ENCODE assay signal across 1 cellular context in the genomic region with DNA sequence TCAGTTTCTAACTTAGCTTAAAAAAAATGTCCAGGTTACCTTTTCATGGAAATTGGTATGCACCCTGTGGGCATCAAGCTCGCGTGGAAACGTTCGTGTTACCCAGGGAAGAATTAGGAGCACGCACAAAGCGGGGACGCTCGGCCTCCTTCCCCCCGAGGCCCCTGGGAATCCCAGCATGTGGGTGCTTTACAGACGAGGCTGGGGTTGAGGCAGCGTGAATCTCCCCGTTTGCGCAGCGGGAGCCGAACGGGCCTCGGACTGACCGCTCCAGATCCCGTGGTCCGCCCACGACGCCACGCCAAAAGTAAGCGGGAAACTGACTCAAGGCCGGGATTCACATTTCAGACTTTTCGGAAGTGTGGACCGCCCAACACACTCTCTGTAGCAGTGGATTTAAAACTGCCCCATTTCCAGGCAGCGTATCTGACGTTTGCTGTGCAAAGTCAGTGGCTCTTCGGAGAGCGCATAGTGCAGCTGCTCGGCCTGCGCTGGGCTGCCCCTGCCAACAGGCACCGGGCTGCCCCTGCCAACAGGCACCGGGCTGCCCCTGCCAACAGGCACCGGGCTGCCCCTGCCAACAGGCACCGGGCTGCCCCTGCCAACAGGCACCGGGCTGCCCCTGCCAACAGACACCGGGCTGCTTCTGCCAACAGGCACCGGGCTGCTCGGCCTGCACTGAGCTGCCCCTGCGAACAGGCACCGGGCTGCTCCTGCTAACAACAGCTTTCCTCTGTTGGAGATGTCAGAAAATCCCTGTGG.
TF ChIP-seq lines count a peak whose summit lies in the region.

No MANE protein-coding gene starts in this region.

TF ChIP-seq in K562, 482 proteins besides CTCF, POLR2A, EP300 and RAD21 (continued from another document):
- TF ChIP-seq, protein P1, sequence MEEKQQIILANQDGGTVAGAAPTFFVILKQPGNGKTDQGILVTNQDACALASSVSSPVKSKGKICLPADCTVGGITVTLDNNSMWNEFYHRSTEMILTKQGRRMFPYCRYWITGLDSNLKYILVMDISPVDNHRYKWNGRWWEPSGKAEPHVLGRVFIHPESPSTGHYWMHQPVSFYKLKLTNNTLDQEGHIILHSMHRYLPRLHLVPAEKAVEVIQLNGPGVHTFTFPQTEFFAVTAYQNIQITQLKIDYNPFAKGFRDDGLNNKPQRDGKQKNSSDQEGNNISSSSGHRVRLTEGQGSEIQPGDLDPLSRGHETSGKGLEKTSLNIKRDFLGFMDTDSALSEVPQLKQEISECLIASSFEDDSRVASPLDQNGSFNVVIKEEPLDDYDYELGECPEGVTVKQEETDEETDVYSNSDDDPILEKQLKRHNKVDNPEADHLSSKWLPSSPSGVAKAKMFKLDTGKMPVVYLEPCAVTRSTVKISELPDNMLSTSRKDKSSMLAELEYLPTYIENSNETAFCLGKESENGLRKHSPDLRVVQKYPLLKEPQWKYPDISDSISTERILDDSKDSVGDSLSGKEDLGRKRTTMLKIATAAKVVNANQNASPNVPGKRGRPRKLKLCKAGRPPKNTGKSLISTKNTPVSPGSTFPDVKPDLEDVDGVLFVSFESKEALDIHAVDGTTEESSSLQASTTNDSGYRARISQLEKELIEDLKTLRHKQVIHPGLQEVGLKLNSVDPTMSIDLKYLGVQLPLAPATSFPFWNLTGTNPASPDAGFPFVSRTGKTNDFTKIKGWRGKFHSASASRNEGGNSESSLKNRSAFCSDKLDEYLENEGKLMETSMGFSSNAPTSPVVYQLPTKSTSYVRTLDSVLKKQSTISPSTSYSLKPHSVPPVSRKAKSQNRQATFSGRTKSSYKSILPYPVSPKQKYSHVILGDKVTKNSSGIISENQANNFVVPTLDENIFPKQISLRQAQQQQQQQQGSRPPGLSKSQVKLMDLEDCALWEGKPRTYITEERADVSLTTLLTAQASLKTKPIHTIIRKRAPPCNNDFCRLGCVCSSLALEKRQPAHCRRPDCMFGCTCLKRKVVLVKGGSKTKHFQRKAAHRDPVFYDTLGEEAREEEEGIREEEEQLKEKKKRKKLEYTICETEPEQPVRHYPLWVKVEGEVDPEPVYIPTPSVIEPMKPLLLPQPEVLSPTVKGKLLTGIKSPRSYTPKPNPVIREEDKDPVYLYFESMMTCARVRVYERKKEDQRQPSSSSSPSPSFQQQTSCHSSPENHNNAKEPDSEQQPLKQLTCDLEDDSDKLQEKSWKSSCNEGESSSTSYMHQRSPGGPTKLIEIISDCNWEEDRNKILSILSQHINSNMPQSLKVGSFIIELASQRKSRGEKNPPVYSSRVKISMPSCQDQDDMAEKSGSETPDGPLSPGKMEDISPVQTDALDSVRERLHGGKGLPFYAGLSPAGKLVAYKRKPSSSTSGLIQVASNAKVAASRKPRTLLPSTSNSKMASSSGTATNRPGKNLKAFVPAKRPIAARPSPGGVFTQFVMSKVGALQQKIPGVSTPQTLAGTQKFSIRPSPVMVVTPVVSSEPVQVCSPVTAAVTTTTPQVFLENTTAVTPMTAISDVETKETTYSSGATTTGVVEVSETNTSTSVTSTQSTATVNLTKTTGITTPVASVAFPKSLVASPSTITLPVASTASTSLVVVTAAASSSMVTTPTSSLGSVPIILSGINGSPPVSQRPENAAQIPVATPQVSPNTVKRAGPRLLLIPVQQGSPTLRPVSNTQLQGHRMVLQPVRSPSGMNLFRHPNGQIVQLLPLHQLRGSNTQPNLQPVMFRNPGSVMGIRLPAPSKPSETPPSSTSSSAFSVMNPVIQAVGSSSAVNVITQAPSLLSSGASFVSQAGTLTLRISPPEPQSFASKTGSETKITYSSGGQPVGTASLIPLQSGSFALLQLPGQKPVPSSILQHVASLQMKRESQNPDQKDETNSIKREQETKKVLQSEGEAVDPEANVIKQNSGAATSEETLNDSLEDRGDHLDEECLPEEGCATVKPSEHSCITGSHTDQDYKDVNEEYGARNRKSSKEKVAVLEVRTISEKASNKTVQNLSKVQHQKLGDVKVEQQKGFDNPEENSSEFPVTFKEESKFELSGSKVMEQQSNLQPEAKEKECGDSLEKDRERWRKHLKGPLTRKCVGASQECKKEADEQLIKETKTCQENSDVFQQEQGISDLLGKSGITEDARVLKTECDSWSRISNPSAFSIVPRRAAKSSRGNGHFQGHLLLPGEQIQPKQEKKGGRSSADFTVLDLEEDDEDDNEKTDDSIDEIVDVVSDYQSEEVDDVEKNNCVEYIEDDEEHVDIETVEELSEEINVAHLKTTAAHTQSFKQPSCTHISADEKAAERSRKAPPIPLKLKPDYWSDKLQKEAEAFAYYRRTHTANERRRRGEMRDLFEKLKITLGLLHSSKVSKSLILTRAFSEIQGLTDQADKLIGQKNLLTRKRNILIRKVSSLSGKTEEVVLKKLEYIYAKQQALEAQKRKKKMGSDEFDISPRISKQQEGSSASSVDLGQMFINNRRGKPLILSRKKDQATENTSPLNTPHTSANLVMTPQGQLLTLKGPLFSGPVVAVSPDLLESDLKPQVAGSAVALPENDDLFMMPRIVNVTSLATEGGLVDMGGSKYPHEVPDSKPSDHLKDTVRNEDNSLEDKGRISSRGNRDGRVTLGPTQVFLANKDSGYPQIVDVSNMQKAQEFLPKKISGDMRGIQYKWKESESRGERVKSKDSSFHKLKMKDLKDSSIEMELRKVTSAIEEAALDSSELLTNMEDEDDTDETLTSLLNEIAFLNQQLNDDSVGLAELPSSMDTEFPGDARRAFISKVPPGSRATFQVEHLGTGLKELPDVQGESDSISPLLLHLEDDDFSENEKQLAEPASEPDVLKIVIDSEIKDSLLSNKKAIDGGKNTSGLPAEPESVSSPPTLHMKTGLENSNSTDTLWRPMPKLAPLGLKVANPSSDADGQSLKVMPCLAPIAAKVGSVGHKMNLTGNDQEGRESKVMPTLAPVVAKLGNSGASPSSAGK (IDR thresholded peaks at IDR 0.05): peak; percentile 33; the same call in 1 of the 2 replicates
- TF ChIP-seq TBL1XR1 (IDR thresholded peaks at IDR 0.05; ENCODE audit: low read length in 2 of 2): no peak
- TF ChIP-seq, protein P2, sequence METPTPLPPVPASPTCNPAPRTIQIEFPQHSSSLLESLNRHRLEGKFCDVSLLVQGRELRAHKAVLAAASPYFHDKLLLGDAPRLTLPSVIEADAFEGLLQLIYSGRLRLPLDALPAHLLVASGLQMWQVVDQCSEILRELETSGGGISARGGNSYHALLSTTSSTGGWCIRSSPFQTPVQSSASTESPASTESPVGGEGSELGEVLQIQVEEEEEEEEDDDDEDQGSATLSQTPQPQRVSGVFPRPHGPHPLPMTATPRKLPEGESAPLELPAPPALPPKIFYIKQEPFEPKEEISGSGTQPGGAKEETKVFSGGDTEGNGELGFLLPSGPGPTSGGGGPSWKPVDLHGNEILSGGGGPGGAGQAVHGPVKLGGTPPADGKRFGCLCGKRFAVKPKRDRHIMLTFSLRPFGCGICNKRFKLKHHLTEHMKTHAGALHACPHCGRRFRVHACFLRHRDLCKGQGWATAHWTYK (CRISPR knock-in tag; IDR thresholded peaks at IDR 0.05): no peak
- TF ChIP-seq, protein P3, sequence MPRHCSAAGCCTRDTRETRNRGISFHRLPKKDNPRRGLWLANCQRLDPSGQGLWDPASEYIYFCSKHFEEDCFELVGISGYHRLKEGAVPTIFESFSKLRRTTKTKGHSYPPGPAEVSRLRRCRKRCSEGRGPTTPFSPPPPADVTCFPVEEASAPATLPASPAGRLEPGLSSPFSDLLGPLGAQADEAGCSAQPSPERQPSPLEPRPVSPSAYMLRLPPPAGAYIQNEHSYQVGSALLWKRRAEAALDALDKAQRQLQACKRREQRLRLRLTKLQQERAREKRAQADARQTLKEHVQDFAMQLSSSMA (CRISPR knock-in tag; IDR thresholded peaks at IDR 0.05): no peak
- no peak for TF ChIP-seq NR2C1 (IDR thresholded peaks at IDR 0.05)
- TF ChIP-seq NR2C1 (tag; IDR thresholded peaks at IDR 0.05): no peak
- no peak for TF ChIP-seq BCL6 (CRISPR knock-in tag; IDR thresholded peaks at IDR 0.05)
- TF ChIP-seq, protein P4, sequence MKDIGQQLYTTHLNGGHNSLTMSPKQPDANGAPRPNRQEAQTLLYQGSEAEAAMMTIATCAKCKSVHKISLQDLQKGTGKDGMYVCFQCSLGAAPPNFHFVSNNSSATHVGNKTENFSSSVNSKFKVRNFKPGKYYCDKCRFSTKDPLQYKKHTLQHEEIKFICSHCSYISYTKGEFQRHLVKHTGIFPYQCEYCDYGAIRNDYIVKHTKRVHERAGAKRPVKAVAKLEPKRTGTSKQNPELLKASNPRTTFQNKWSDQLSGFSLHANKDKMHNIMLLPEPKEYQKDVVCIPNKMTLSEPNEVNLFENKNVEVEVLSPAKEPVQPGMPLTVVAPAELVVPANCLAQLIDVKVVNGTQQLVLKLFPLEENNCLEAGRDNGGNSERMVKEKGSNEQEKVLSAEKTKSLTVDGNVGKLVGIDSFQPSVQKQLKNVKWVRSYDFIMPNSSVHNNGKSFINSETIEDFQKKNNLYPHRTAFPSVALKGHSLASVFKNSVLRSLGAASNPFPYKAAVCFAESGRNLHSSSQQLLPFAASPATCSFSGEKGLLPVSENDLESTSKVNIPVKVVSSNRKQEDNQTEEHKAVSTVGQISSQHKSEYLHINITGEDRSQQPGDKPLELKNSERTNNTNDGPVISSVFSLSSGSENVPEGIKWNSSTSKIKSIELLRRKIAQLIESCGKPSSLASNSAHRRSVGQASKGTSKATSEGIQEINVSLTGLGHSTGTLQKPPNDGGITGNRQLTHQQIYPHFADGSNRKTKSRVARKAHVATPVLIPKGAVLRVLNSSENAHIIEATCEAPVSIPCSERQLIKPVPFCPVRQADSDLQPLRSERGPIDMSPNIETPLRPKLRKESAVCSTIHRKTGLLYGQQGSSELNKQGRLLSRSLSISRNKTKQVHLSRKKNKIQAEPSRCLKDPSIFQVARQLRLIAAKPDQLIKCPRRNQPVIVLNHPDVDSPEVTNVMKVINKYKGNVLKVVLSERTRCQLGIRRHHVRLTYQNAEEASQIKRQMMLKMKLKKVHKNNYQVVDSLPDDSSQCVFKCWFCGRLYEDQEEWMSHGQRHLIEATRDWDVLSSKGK (CRISPR knock-in tag; IDR thresholded peaks at IDR 0.05): no peak
- no peak for TF ChIP-seq ZNF384 (IDR thresholded peaks at IDR 0.05; ENCODE audit: low read depth, low read length)
- peak; percentile 16; the same call in 1 of the 2 replicates for TF ChIP-seq L3MBTL2 (IDR thresholded peaks at IDR 0.05)
- no peak for TF ChIP-seq PHF21A (IDR thresholded peaks at IDR 0.05; ENCODE audit: borderline replicate concordance, low read depth)
